Comparison of ENCODE assay signal across 1 cellular context in the genomic region with DNA sequence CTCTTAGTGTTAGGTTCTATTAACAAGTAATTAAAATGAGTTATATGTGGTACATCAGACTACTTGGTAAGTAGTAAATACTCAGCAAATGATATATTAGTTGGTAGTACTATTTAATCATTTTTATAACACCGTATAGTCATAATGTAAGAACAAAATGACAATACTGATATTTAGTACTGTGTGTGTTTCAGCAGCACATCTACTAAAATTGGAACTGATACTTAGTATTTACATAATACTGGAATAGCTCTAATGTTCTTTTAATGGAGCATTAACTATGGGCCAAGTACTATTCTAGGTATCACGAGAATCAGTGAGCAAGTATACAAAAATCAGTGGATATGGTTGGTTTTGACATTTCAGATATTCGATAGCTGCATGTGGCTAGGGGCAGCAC.
A peak's percentile ranks its signal among the peaks of the same experiment; 100 is the strongest.
TF ChIP-seq lines count a peak whose summit lies in the region.

No MANE protein-coding gene starts in this region.

TF ChIP-seq in GM12878, 131 proteins besides CTCF, POLR2A, EP300 and RAD21:
- TF ChIP-seq RFX5 (IDR thresholded peaks at IDR 0.05; ENCODE audit: low read depth, low read length) = no peak
- TF ChIP-seq MEF2B (IDR thresholded peaks at IDR 0.05; ENCODE audit: partially characterized antibody, poor library complexity, severe bottlenecking) = peak; percentile 54
- no peak for TF ChIP-seq NRF1 (conservative IDR thresholded peaks at IDR 0.05; ENCODE audit: low read depth, low read length)
- peak; percentile 96 for TF ChIP-seq JUNB (IDR thresholded peaks at IDR 0.05)
- TF ChIP-seq ZBED1 (IDR thresholded peaks at IDR 0.05; ENCODE audit: borderline replicate concordance) = peak; percentile 64; the same call in 1 of the 2 replicates
- TF ChIP-seq ZNF24 (IDR thresholded peaks at IDR 0.05) = no peak
- peak; percentile 47; the same call in 1 of the 2 replicates for TF ChIP-seq IRF4 (IDR thresholded peaks at IDR 0.05; ENCODE audit: low read depth, low read length)
- TF ChIP-seq NFIC (IDR thresholded peaks at IDR 0.05; ENCODE audit: low read depth, low read length) = peak; percentile 70
- 0 out of 2 replicates have a peak, but pooled peaks have one; percentile 12 for TF ChIP-seq BACH1 (IDR thresholded peaks at IDR 0.05; ENCODE audit: borderline replicate concordance)
- TF ChIP-seq, protein P1, sequence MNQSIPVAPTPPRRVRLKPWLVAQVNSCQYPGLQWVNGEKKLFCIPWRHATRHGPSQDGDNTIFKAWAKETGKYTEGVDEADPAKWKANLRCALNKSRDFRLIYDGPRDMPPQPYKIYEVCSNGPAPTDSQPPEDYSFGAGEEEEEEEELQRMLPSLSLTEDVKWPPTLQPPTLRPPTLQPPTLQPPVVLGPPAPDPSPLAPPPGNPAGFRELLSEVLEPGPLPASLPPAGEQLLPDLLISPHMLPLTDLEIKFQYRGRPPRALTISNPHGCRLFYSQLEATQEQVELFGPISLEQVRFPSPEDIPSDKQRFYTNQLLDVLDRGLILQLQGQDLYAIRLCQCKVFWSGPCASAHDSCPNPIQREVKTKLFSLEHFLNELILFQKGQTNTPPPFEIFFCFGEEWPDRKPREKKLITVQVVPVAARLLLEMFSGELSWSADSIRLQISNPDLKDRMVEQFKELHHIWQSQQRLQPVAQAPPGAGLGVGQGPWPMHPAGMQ (IDR thresholded peaks at IDR 0.05; ENCODE audit: borderline replicate concordance) = no peak
- no peak for TF ChIP-seq HCFC1 (IDR thresholded peaks at IDR 0.05; ENCODE audit: low read length)
- TF ChIP-seq RUNX3 (IDR thresholded peaks at IDR 0.05; ENCODE audit: low read length) = peak; percentile 18; the same call in 1 of the 2 replicates
- TF ChIP-seq, protein P2, sequence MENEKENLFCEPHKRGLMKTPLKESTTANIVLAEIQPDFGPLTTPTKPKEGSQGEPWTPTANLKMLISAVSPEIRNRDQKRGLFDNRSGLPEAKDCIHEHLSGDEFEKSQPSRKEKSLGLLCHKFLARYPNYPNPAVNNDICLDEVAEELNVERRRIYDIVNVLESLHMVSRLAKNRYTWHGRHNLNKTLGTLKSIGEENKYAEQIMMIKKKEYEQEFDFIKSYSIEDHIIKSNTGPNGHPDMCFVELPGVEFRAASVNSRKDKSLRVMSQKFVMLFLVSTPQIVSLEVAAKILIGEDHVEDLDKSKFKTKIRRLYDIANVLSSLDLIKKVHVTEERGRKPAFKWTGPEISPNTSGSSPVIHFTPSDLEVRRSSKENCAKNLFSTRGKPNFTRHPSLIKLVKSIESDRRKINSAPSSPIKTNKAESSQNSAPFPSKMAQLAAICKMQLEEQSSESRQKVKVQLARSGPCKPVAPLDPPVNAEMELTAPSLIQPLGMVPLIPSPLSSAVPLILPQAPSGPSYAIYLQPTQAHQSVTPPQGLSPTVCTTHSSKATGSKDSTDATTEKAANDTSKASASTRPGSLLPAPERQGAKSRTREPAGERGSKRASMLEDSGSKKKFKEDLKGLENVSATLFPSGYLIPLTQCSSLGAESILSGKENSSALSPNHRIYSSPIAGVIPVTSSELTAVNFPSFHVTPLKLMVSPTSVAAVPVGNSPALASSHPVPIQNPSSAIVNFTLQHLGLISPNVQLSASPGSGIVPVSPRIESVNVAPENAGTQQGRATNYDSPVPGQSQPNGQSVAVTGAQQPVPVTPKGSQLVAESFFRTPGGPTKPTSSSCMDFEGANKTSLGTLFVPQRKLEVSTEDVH (IDR thresholded peaks at IDR 0.05; ENCODE audit: low read depth, partially characterized antibody) = no peak
- TF ChIP-seq KAT2A (conservative IDR thresholded peaks at IDR 0.05; ENCODE audit: control insufficient read depth, low read depth, low read length) = no peak
- TF ChIP-seq MEF2A (IDR thresholded peaks at IDR 0.05; ENCODE audit: insufficient read depth, low read depth, low read length) = peak; percentile 92
- no peak for TF ChIP-seq USF1 (IDR thresholded peaks at IDR 0.05; ENCODE audit: borderline replicate concordance, extremely low read length, insufficient read depth, low read depth, low read length)
- TF ChIP-seq NFXL1 (IDR thresholded peaks at IDR 0.05; ENCODE audit: borderline replicate concordance) = no peak
- TF ChIP-seq CREM (IDR thresholded peaks at IDR 0.05; ENCODE audit: low read depth) = peak; percentile 42; the same call in 1 of the 2 replicates
- no peak for TF ChIP-seq ZNF217 (IDR thresholded peaks at IDR 0.05)
- peak; percentile 81 for TF ChIP-seq ATF2 (IDR thresholded peaks at IDR 0.05; ENCODE audit: low read length)
TF ChIP-seq in GM12878: peak in this region for 10.
